10 cellular contexts compared by ENCODE assay signal in the genomic region with DNA sequence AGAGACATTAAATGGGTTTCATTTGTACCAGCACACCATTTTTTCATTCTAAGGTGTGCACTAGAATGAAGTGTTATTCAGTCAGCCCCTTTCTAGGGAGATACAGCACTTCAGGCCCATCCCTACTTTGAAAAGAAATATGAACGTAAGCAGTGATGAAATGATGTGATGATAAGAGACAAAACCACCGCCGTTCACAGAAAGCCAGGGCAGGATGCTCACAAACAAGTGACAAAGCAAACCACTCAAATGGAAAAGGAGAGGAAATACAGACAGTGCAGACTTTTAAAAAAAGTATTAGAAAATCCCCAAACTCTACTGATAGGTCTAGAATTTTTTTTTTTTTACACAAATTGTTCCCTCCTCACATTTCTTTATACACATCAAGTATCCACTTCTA.
A peak's percentile ranks its signal among the peaks of the same experiment; 100 is the strongest.
DNase-seq lines count a peak whose midpoint lies in the region; ATAC-seq, FAIRE-seq and TF ChIP-seq lines count a peak whose summit lies in the region.
"Had no signal": no experiment of that assay in that cellular context is flagged by ENCODE, and none has a peak within 500 bp of the region (broad histone marks: within the 10 kb centered on the region; RNA-seq: fewer than 3 reads in every experiment).

No MANE protein-coding gene starts in this region.

- no peak for ATAC-seq in PC-3

- BruUV-seq in PC-3 (replicated peaks; lab: Mats Ljungman, UMichigan) = no TSS peak

- H3K9me3 Mint-ChIP-seq in HFFc6 = no peaks in the 10 kb centered on the region

- H3K27ac ChIP-seq in PC-3 (ENCODE audit: low read length) = no peak overlapping the region

- no peak overlapping the region for H3K27ac Mint-ChIP-seq in HFFc6

- H3F3A ChIP-seq in Loucy (ENCODE audit: low read depth) = no peaks in the 10 kb centered on the region
- H3F3A ChIP-seq in PC-3 (ENCODE audit: low read length, unreplicated experiment) = no peaks in the 10 kb centered on the region

- peak overlapping the region; percentile 1 for H3K4me2 ChIP-seq in Loucy (ENCODE audit: low read depth, low read length, poor library complexity, severe bottlenecking)
- H3K4me2 ChIP-seq in PC-3 (ENCODE audit: low read length) = no peak overlapping the region

- H3K4me1 ChIP-seq in Loucy (ENCODE audit: insufficient read depth, low read length, poor library complexity, severe bottlenecking) (peaks cover 29% of the 10 kb centered on the region), PC-3 (ENCODE audit: insufficient read depth, low read length) (no peaks in the 10 kb centered on the region)

- H3K36me3 ChIP-seq in Loucy (ENCODE audit: insufficient read depth, low read length) (peaks cover 7% of the 10 kb centered on the region; the same call in 1 of the 2 replicates), PC-3 (ENCODE audit: low read depth, low read length) (peaks cover 4% of the 10 kb centered on the region; the same call in 1 of the 2 replicates)

- CTCF ChIA-PET in PC-3 (lab: Charles Lee) = no interaction called here

- H3K4me3 ChIP-seq in Loucy (ENCODE audit: low read length, poor library complexity, severe bottlenecking) (no peak overlapping the region), PC-3 (ENCODE audit: low read length) (no peak overlapping the region)

- H2AFZ ChIP-seq in Loucy (ENCODE audit: low read length) = no peak overlapping the region
- H2AFZ ChIP-seq in PC-3 (ENCODE audit: low read length) = no peak overlapping the region

- TF ChIP-seq CTCF in Loucy (conservative IDR thresholded peaks at IDR 0.05; ENCODE audit: low read length) (no peak), HFFc6 (IDR thresholded peaks at IDR 0.05) (no peak), PC-3 (conservative IDR thresholded peaks at IDR 0.05; ENCODE audit: low read depth, low read length) (no peak)

- no peaks in the 10 kb centered on the region; the same call in 1 of the 2 replicates for H3K27me3 Mint-ChIP-seq in HFFc6 (ENCODE audit: insufficient read depth)

- H3K9ac ChIP-seq in Loucy (ENCODE audit: low read depth, low read length, poor library complexity, severe bottlenecking) (no peak overlapping the region), PC-3 (ENCODE audit: low read length) (no peak overlapping the region)

- no peak overlapping the region for H3K4me3 Mint-ChIP-seq in HFFc6

- peak; percentile 73 for FAIRE-seq in GM18507 (lab: Jason Lieb, UNC)

- POLR2A ChIA-PET in PC-3 (lab: Charles Lee; ENCODE audit: unreplicated experiment) = no interaction called here

- intact Hi-C loops in PC-3 (cut with micrococcal nuclease) = no loop called here

- H3K27me3 ChIP-seq in Loucy (ENCODE audit: insufficient read depth, low read length, poor library complexity, severe bottlenecking) (no peaks in the 10 kb centered on the region), PC-3 (ENCODE audit: low read length) (no peaks in the 10 kb centered on the region)

- no peaks in the 10 kb centered on the region; the same call in 1 of the 2 replicates for H3K4me1 Mint-ChIP-seq in HFFc6 (ENCODE audit: low read depth)

- H4K20me1 ChIP-seq in Loucy (ENCODE audit: insufficient read depth, low read length, poor library complexity, severe bottlenecking) = no peaks in the 10 kb centered on the region
- H4K20me1 ChIP-seq in PC-3 (ENCODE audit: low read length) = no peaks in the 10 kb centered on the region

- H3K9me3 ChIP-seq in Loucy (ENCODE audit: insufficient read depth, low read depth, low read length) (no peaks in the 10 kb centered on the region), PC-3 (ENCODE audit: low read length) (no peaks in the 10 kb centered on the region; the same call in 1 of the 2 replicates)

- no peaks in the 10 kb centered on the region for H3K79me2 ChIP-seq in Loucy (ENCODE audit: insufficient read depth, low read length)
- H3K79me2 ChIP-seq in PC-3 (ENCODE audit: low read length) = no peaks in the 10 kb centered on the region

- H3K36me3 Mint-ChIP-seq in HFFc6 (ENCODE audit: low read depth) = peaks cover 48% of the 10 kb centered on the region

- no peaks in the 10 kb centered on the region for H3K9me2 ChIP-seq in Loucy (replicated peaks; ENCODE audit: low read depth, low read length)
- no peaks in the 10 kb centered on the region for H3K9me2 ChIP-seq in PC-3 (replicated peaks; ENCODE audit: low read length)

- DNase-seq in GM18507 (ENCODE audit: extremely low spot score, insufficient read length, low read depth) (no peak), HFFc6 (no peak), NCI-H82 treated with DMSO at 0.1 percent for 48 hours (lab: John Stamatoyannopoulos, UW; ENCODE audit: unreplicated experiment) (no peak), PC-3 (no peak), EL (no peak)
- DNase-seq in activated T-helper 9 cell treated with anti-CD3 and anti-CD28 coated beads, Interleukin-2, amount 50 U/mL, for 16 hours (ENCODE audit: low read depth) = peak; percentile 46
- DNase-seq in stimulated activated CD4-positive, alpha-beta T cell treated with anti-CD3 and anti-CD28 coated beads, Interleukin-1b, Interleukin-23, amount 100 ng/mL, for 48 hours = peak; percentile 60
- DNase-seq: IMR-90, NCI-H446 treated with DMSO at 0.1 percent for 48 hours had no signal

Comparison
In these comparisons a context has a peak if more than half of its experiments do, and no peak if none do; other contexts are left out.
1. DNase-seq: peak in activated T-helper 9 cell treated with anti-CD3 and anti-CD28 coated beads, Interleukin-2, amount 50 U/mL, for 16 hours (single experiment) and stimulated activated CD4-positive, alpha-beta T cell treated with anti-CD3 and anti-CD28 coated beads, Interleukin-1b, Interleukin-23, amount 100 ng/mL, for 48 hours (single experiment); none in GM18507 (single experiment), HFFc6 (single experiment), NCI-H82 treated with DMSO at 0.1 percent for 48 hours (single experiment), PC-3 (single experiment) and EL (single experiment).